In genomic region chr15:58049520-58050227, GRCh38 we compare ENCODE assay signal across 28 cellular contexts. TPM values are rescaled to one million over a fixed set of nuclear protein-coding genes. Genes with fewer than 3 reads are reported as not detected.
"Had no signal": no experiment of that assay in that cellular context is flagged by ENCODE, and none has a peak within 500 bp of the region (broad histone marks: within the 10 kb centered on the region; RNA-seq: fewer than 3 reads in every experiment).

No MANE protein-coding gene starts in this region.

- DNase-seq: activated CD4-positive, alpha-beta T cell treated with anti-CD3 and anti-CD28 coated beads for 36 hours; activated CD4-positive, alpha-beta T cell treated with anti-CD3 and anti-CD28 coated beads, Interleukin-2, amount 50 U/mL, for 4 hours; activated CD4-positive, CD25-positive, alpha-beta regulatory T cell; activated CD8-positive, alpha-beta T cell treated with anti-CD3 and anti-CD28 coated beads, Interleukin-2, amount 10 ng/mL, durations not matched to agents 7 days and 5 days; activated effector memory CD4-positive, alpha-beta T cell treated with Interleukin-2 at 50 U/mL for 16 hours; activated naive CD4-positive, alpha-beta T cell; activated T-cell treated with anti-CD3 and anti-CD28 coated beads, Interleukin-2, amount 50 U/mL, for 24 hours; aorta; caudate nucleus; Kasumi-1; KBM-7; NCI-H1048; NCI-H1417; NCI-H1930; NCI-H2107; NCI-H2171 treated with DMSO at 0.1 percent for 48 hours; NCI-H345; NCI-H510A; NCI-H526 treated with DMSO at 0.1 percent for 48 hours; NCI-H82; SIG-M5; T-helper 17 cell; T-helper 9 cell had no signal

- H3K27me3 ChIP-seq: breast epithelium had no signal

- H3K36me3 Mint-ChIP-seq: activated naive CD4-positive, alpha-beta T cell treated with anti-CD3 and anti-CD28 coated beads, Interleukin-2, amount 50 U/mL, for 24 hours had no signal

- H3K4me1 ChIP-seq: breast epithelium had no signal

- H3K4me1 Mint-ChIP-seq: activated CD4-positive, alpha-beta T cell treated with anti-CD3 and anti-CD28 coated beads for 36 hours; activated naive CD4-positive, alpha-beta T cell treated with anti-CD3 and anti-CD28 coated beads, Interleukin-2, amount 50 U/mL, for 24 hours; T-helper 17 cell had no signal

- H3K27ac Mint-ChIP-seq: activated CD4-positive, alpha-beta T cell treated with anti-CD3 and anti-CD28 coated beads for 36 hours; activated CD8-positive, alpha-beta T cell treated with anti-CD3 and anti-CD28 coated beads, Interleukin-2, amount 10 ng/mL, durations not matched to agents 7 days and 5 days; activated naive CD4-positive, alpha-beta T cell treated with anti-CD3 and anti-CD28 coated beads, Interleukin-2, amount 50 U/mL, for 24 hours; activated T-cell treated with anti-CD3 and anti-CD28 coated beads, Interleukin-2, amount 50 U/mL, for 24 hours; activated T-helper 1 cell treated with anti-CD3 and anti-CD28 coated beads, Interleukin-12 subunit alpha, Interleukin-12 subunit beta, Interleukin-2, Interleukin-4 antibody, amounts not matched to agents 30 ng/mL and 10 ng/mL and 1 ng/mL, durations not matched to agents 14 hours and 24 hours and 36 hours; T-helper 17 cell had no signal

- H3K9me3 Mint-ChIP-seq: activated naive CD4-positive, alpha-beta T cell treated with anti-CD3 and anti-CD28 coated beads, Interleukin-2, amount 50 U/mL, for 24 hours; activated T-cell treated with anti-CD3 and anti-CD28 coated beads, Interleukin-2, amount 50 U/mL, for 24 hours; activated T-helper 1 cell treated with anti-CD3 and anti-CD28 coated beads, Interleukin-12 subunit alpha, Interleukin-12 subunit beta, Interleukin-2, Interleukin-4 antibody, amounts not matched to agents 30 ng/mL and 10 ng/mL and 1 ng/mL, durations not matched to agents 14 hours and 24 hours and 36 hours had no signal

- H3K36me3 ChIP-seq: breast epithelium had no signal

- H3K9me3 ChIP-seq: breast epithelium had no signal

- H3K4me3 Mint-ChIP-seq: activated CD4-positive, alpha-beta T cell treated with anti-CD3 and anti-CD28 coated beads for 36 hours; activated CD8-positive, alpha-beta T cell treated with anti-CD3 and anti-CD28 coated beads, Interleukin-2, amount 10 ng/mL, durations not matched to agents 7 days and 5 days; activated naive CD4-positive, alpha-beta T cell treated with anti-CD3 and anti-CD28 coated beads, Interleukin-2, amount 50 U/mL, for 24 hours; activated T-cell treated with anti-CD3 and anti-CD28 coated beads, Interleukin-2, amount 50 U/mL, for 24 hours; activated T-helper 1 cell treated with anti-CD3 and anti-CD28 coated beads, Interleukin-12 subunit alpha, Interleukin-12 subunit beta, Interleukin-2, Interleukin-4 antibody, amounts not matched to agents 30 ng/mL and 10 ng/mL and 1 ng/mL, durations not matched to agents 14 hours and 24 hours and 36 hours; T-helper 17 cell had no signal

- ATAC-seq: activated CD4-positive, alpha-beta T cell treated with anti-CD3 and anti-CD28 coated beads for 36 hours; activated CD8-positive, alpha-beta T cell treated with anti-CD3 and anti-CD28 coated beads, Interleukin-2, amount 10 ng/mL, durations not matched to agents 7 days and 5 days; T-helper 17 cell had no signal

- H3K4me3 ChIP-seq: breast epithelium had no signal

- H3K27ac ChIP-seq: breast epithelium had no signal

RNA-seq across cellular contexts. Expression of gene ALDH1A2, which starts 15.8 kb away (rescaled TPM):
- total RNA-seq: activated CD4-positive, alpha-beta T cell treated with anti-CD3 and anti-CD28 coated beads for 36 hours; activated CD8-positive, alpha-beta T cell treated with anti-CD3 and anti-CD28 coated beads, Interleukin-2, amount 10 ng/mL, durations not matched to agents 7 days and 5 days; activated T-helper 1 cell treated with anti-CD3 and anti-CD28 coated beads, Interleukin-12 subunit alpha, Interleukin-12 subunit beta, Interleukin-2, Interleukin-4 antibody, amounts not matched to agents 30 ng/mL and 10 ng/mL and 1 ng/mL, durations not matched to agents 14 hours and 24 hours and 36 hours; OCI-LY7; RPMI7951 had no signal
